ENCODE assay signal across 8 cellular contexts in genomic region chr19:12064266-12065099, GRCh38. TPM values are rescaled to one million over a fixed set of nuclear protein-coding genes. Genes with fewer than 3 reads are reported as not detected.
DNase-seq lines count a peak whose midpoint lies in the region; TF ChIP-seq lines count a peak whose summit lies in the region.

Gene ZNF844, plus strand, starts transcription at chr19:12064731. Its CDS starts 143 bp downstream, at chr19:12064874.

- no peak for TF ChIP-seq CTCF in AG10803 (conservative IDR thresholded peaks at IDR 0.05; ENCODE audit: low read length)
- TF ChIP-seq CTCF in astrocyte of the spinal cord (IDR thresholded peaks at IDR 0.05; ENCODE audit: low read depth, low read length), result no peak

- WGBS in urinary bladder, result 3% methylated on average over 50 of the region's 50 CpGs

- H3K9ac ChIP-seq in HUES48 (ENCODE audit: low read depth, low read length), result peak within 1 kb of the TSS; percentile 93

- H3K27ac ChIP-seq in HUES48 (ENCODE audit: low read depth, low read length), result peak within 1 kb of the TSS; percentile 90
- peak within 1 kb of the TSS; percentile 95 for H3K27ac ChIP-seq in urinary bladder (ENCODE audit: low read depth)

- no peaks in the 10 kb centered on the region; the same call in 1 of the 2 replicates for H3K36me3 ChIP-seq in HUES48 (ENCODE audit: control insufficient read depth, insufficient read depth, low read length)
- peaks cover 2% of the 10 kb centered on the region for H3K36me3 ChIP-seq in urinary bladder (ENCODE audit: insufficient read depth)

- H3K9me3 ChIP-seq in HUES48 (ENCODE audit: control insufficient read depth, insufficient read depth, low read length), result peaks cover 19% of the 10 kb centered on the region

- H3K4me1 ChIP-seq in HUES48 (ENCODE audit: control insufficient read depth, insufficient read depth, low read length) (peaks cover 7% of the 10 kb centered on the region; the same call in 1 of the 2 replicates), urinary bladder (ENCODE audit: insufficient read depth) (no peaks in the 10 kb centered on the region)

- peak; percentile 90 for DNase-seq in AG10803 (ENCODE audit: low read depth)
- peak; percentile 50 for DNase-seq in GM19240 (ENCODE audit: insufficient read length, low spot score)
- DNase-seq in T-helper 9 cell, result peak; percentile 34
- DNase-seq in astrocyte of the spinal cord (ENCODE audit: low read depth, low spot score), result peak; percentile 90
- DNase-seq in hypothalamus (lab: John Stamatoyannopoulos, UW), result peak; percentile 66 to 99 (median 94)
- DNase-seq in putamen (ENCODE audit: low spot score), result peak; percentile 95

- in situ Hi-C loops in astrocyte of the spinal cord (cut with HindIII; ENCODE audit: low sequenced_read_pairs), result no loop called here

- peak within 1 kb of the TSS; percentile 97 for H3K4me3 ChIP-seq in AG10803 (ENCODE audit: low read length)
- peak within 1 kb of the TSS; percentile 88 for H3K4me3 ChIP-seq in HUES48 (ENCODE audit: low read depth, low read length)
- peak within 1 kb of the TSS; percentile 57 for H3K4me3 ChIP-seq in astrocyte of the spinal cord (ENCODE audit: low read depth, low read length)
- peak within 1 kb of the TSS; percentile 85 for H3K4me3 ChIP-seq in urinary bladder (ENCODE audit: low read depth, low read length)

- H3K27me3 ChIP-seq in HUES48 (ENCODE audit: control insufficient read depth, insufficient read depth, low read length), result no peaks in the 10 kb centered on the region

RNA-seq across cellular contexts. Expression of gene ZNF844, which starts in this region (rescaled TPM):
- total RNA-seq in urinary bladder, result 24.7 TPM
- polyA plus RNA-seq in urinary bladder, result 9.7 TPM

Comparison
In these comparisons a context has a peak if more than half of its experiments do, and no peak if none do; other contexts are left out.
1. Peak in every context shown above with its lines: DNase-seq, H3K4me3 ChIP-seq and H3K27ac ChIP-seq.
2. DNase-seq: peak in every context shown above with its lines; median percentile 95 in putamen; 94 in hypothalamus; 90 in AG10803; 90 in astrocyte of the spinal cord; 50 in GM19240; 34 in T-helper 9 cell.